13 cellular contexts compared by ENCODE assay signal in genomic region chr1:213252026-213252425, GRCh38.
A peak's percentile ranks its signal among the peaks of the same experiment; 100 is the strongest.
DNase-seq lines count a peak whose midpoint lies in the region; TF ChIP-seq lines count a peak whose summit lies in the region.
"Had no signal": no experiment of that assay in that cellular context is flagged by ENCODE, and none has a peak within 500 bp of the region (broad histone marks: within the 10 kb centered on the region; RNA-seq: fewer than 3 reads in every experiment).

No MANE protein-coding gene starts in this region.

- no peak overlapping the region for H3K4me3 ChIP-seq in fibroblast of mammary gland (ENCODE audit: control insufficient read depth, low read depth, low read length)
- H3K4me3 ChIP-seq: BLaER1 treated with 17β-estradiol and CSF1 and Interleukin-3, amounts not matched to agents 10 nM and 100 nM had no signal

- TF ChIP-seq CTCF in fibroblast of mammary gland (conservative IDR thresholded peaks at IDR 0.05; ENCODE audit: control insufficient read depth, insufficient read depth, low read depth, low read length): no peak

- peak; percentile 11 for DNase-seq in GM03348 (ENCODE audit: low spot score)
- peak; percentile 71 for DNase-seq in NCI-H69 (lab: John Stamatoyannopoulos, UW)
- DNase-seq in fibroblast of mammary gland (ENCODE audit: low read depth): peak; percentile 14
- no peak for DNase-seq in stimulated activated CD4-positive, alpha-beta T cell treated with anti-CD3 and anti-CD28 coated beads, Interleukin-4, amount 100 ng/mL, for 24 hours
- no peak for DNase-seq in activated CD4-positive, alpha-beta T cell treated with anti-CD3 and anti-CD28 coated beads for 48 hours
- no peak for DNase-seq in NCI-H82 treated with DMSO at 0.1 percent for 48 hours (lab: John Stamatoyannopoulos, UW; ENCODE audit: unreplicated experiment)
- DNase-seq in H4 (ENCODE audit: low spot score): no peak
- DNase-seq: ACHN; CD8-positive, alpha-beta T cell; GOT3; H9; KBM-7 had no signal

Comparison
In these comparisons a context has a peak if more than half of its experiments do, and no peak if none do; other contexts are left out.
1. DNase-seq: peak in GM03348 (single experiment), NCI-H69 (single experiment) and fibroblast of mammary gland (single experiment); none in stimulated activated CD4-positive, alpha-beta T cell treated with anti-CD3 and anti-CD28 coated beads, Interleukin-4, amount 100 ng/mL, for 24 hours (single experiment), activated CD4-positive, alpha-beta T cell treated with anti-CD3 and anti-CD28 coated beads for 48 hours (single experiment), NCI-H82 treated with DMSO at 0.1 percent for 48 hours (single experiment) and H4 (single experiment).